Comparison of ENCODE assay signal across 8 cellular contexts in genomic region chr22:37953437-37954179, GRCh38. TPM values are rescaled to one million over a fixed set of nuclear protein-coding genes. Genes with fewer than 3 reads are reported as not detected.
A peak's percentile ranks its signal among the peaks of the same experiment; 100 is the strongest.
DNase-seq lines count a peak whose midpoint lies in the region; ATAC-seq and TF ChIP-seq lines count a peak whose summit lies in the region.

TSS of gene C22orf23 (minus strand) at chr22:37953601. CDS start at chr22:37953149, 452 bp downstream.
TSS of gene POLR2F (plus strand) at chr22:37953699. CDS start at chr22:37953788, 89 bp downstream.

- H3K4me1 ChIP-seq in esophagus muscularis mucosa, result peaks cover 15 to 45% (median 28%) of the 10 kb centered on the region in 4 donors
- H3K4me1 ChIP-seq in muscle layer of colon (ENCODE audit: insufficient read depth, low read length), result peaks cover 15% of the 10 kb centered on the region

- H3K9ac ChIP-seq in muscle layer of colon (ENCODE audit: low read length), result peak within 1 kb of the TSS; percentile 92

- DNase-seq in DMS79 treated with DMSO at 0.1 percent for 48 hours (lab: John Stamatoyannopoulos, UW), result peak; percentile 78
- DNase-seq in KG1 (lab: John Stamatoyannopoulos, UW), result peak; percentile 93
- peak; percentile 96 to 97 for DNase-seq in activated T-cell treated with anti-CD3 and anti-CD28 coated beads, Interleukin-2, amount 50 U/mL, for 48 hours
- DNase-seq in esophagus muscularis mucosa (ENCODE audit: extremely low spot score), result peak; percentile 98
- peak; percentile 89 to 93 for DNase-seq in stimulated activated CD8-positive, alpha-beta memory T cell treated with anti-CD3 and anti-CD28 coated beads, Interleukin-7, amount 100 ng/mL, for 1 hour (ENCODE audit: low read depth in 2 of 2)

- no peak for TF ChIP-seq EP300 in esophagus muscularis mucosa (IDR thresholded peaks at IDR 0.05)

- no peak for TF ChIP-seq CTCF in esophagus muscularis mucosa (IDR thresholded peaks at IDR 0.05)

- TF ChIP-seq POLR2A in esophagus muscularis mucosa (IDR thresholded peaks at IDR 0.05; ENCODE audit: low read depth), result no peak

- H3K9me3 ChIP-seq in esophagus muscularis mucosa, result no peaks in the 10 kb centered on the region
- no peaks in the 10 kb centered on the region for H3K9me3 ChIP-seq in muscle layer of colon (ENCODE audit: low read length)

- intact Hi-C loops in esophagus muscularis mucosa (cut with DNase I), result no loop called here

- WGBS in esophagus muscularis mucosa, result under 1% methylated on average over 42 of the region's 52 CpGs

- H3K27me3 ChIP-seq in esophagus muscularis mucosa (no peaks in the 10 kb centered on the region), muscle layer of colon (ENCODE audit: control insufficient read depth in 1 of 2, insufficient read depth in 2 of 2, low read length in 2 of 2) (no peaks in the 10 kb centered on the region)

- H3K4me3 ChIP-seq in esophagus muscularis mucosa, result peak within 1 kb of the TSS; percentile 83 to 95 (median 86)
- H3K4me3 ChIP-seq in muscle layer of colon (ENCODE audit: low read depth in 1 of 2, low read length in 2 of 2), result peak within 1 kb of the TSS; percentile 96 to 98

- ATAC-seq in GM21723 (IDR thresholded peaks at IDR 0.05; ENCODE audit: unreplicated experiment), result peak; percentile 72

- peak within 1 kb of the TSS; percentile 75 to 87 (median 80) for H3K27ac ChIP-seq in esophagus muscularis mucosa (replicated peaks in 1 of 4)
- peak within 1 kb of the TSS; percentile 71 for H3K27ac ChIP-seq in muscle layer of colon (ENCODE audit: low read depth, low read length)

- peaks cover 17 to 27% (median 24%) of the 10 kb centered on the region in 4 donors for H3K36me3 ChIP-seq in esophagus muscularis mucosa
- H3K36me3 ChIP-seq in muscle layer of colon (ENCODE audit: insufficient read depth, low read length), result peaks cover 17% of the 10 kb centered on the region

TF ChIP-seq in PFSK-1, 5 proteins besides CTCF, POLR2A, EP300 and RAD21:
- TF ChIP-seq FOXP2 (optimal IDR thresholded peaks at IDR 0.05; ENCODE audit: borderline replicate concordance, extremely low read depth, extremely low read length, insufficient read depth) (peak; percentile 68), POLR2AphosphoS5 (IDR thresholded peaks at IDR 0.05; ENCODE audit: low read depth, low read length) (peak; percentile 93; the same call in 1 of the 2 replicates), REST (IDR thresholded peaks at IDR 0.05; ENCODE audit: insufficient read depth in 1 of 2, low read depth in 2 of 2, low read length in 2 of 2) (no peak), SIN3A (IDR thresholded peaks at IDR 0.05; ENCODE audit: borderline replicate concordance, insufficient read depth, low read length) (0 out of 2 replicates have a peak, but pooled peaks have one; percentile 23), TAF1 (IDR thresholded peaks at IDR 0.05; ENCODE audit: borderline replicate concordance, insufficient read depth, low read length) (no peak)
TF ChIP-seq in PFSK-1: peak in this region for 3.

RNA-seq across cellular contexts. Expression of gene C22orf23, which starts in this region (rescaled TPM):
- polyA plus RNA-seq in PFSK-1 (2012; ENCODE audit: insufficient read length, low read depth), result 5.5 TPM
- not detected for total RNA-seq in esophagus muscularis mucosa

RNA-seq across cellular contexts. Expression of gene POLR2F, which starts in this region (rescaled TPM):
- 158 TPM for polyA plus RNA-seq in PFSK-1 (2012; ENCODE audit: insufficient read length, low read depth)
- total RNA-seq in esophagus muscularis mucosa, result 10 to 100 TPM; 45.7 to 93.0 (median 72.1) TPM

Comparison
In these comparisons a context has a peak if more than half of its experiments do, and no peak if none do; other contexts are left out.
1. Peak in every context shown above with its lines: DNase-seq, ATAC-seq, H3K4me3 ChIP-seq and H3K27ac ChIP-seq.